8 cellular contexts compared by ENCODE assay signal in the genomic region with DNA sequence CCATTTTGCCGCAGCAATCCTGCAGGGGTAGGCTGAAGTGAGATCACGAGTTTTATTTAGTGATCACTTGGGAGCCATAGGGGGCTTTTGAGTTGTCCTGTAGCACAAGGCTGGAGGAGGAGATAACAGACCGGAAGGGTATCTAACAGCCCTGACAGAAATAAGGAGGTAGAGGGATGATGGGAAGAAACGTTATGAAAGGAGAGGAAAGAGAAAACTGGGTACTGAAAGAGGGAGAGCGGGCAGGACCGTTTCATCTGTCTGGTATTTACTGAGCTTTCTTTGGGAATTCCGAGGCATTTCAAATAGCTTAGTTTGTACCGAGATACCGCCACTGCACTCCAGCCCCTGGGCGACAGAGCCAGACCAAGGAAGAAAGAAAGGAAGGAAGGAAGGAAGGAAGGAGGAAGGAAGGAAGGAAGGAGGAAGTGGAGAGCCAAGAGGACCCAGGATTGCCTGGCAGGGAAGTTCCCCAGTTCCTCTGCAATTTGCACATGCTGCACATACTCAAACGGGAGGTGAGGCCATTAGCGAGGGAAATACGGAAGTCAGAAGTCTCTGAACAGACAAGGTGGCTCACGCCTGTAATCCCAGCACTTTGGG. TPM values are rescaled to one million over a fixed set of nuclear protein-coding genes. Genes with fewer than 3 reads are reported as not detected.
DNase-seq lines count a peak whose midpoint lies in the region; ATAC-seq and TF ChIP-seq lines count a peak whose summit lies in the region.

No MANE protein-coding gene starts in this region.

- H3K4me3 Mint-ChIP-seq in progenitor cell of endocrine pancreas (ENCODE audit: low read depth): peak overlapping the region; percentile 81

- peak overlapping the region; percentile 21 for H3K27ac ChIP-seq in OCI-LY7 (ENCODE audit: low read depth, low read length, poor library complexity, severe bottlenecking)

- H3K27ac Mint-ChIP-seq in progenitor cell of endocrine pancreas: no peak overlapping the region

- peaks cover 6% of the 10 kb centered on the region for H3K4me1 Mint-ChIP-seq in progenitor cell of endocrine pancreas (ENCODE audit: low read depth)

- no peaks in the 10 kb centered on the region for H3K9me3 Mint-ChIP-seq in progenitor cell of endocrine pancreas (ENCODE audit: low read depth)

- no peak for ATAC-seq in HG03095 (IDR thresholded peaks at IDR 0.05; ENCODE audit: unreplicated experiment)

- in situ Hi-C loops in GM13976 (cut with MboI; ENCODE audit: low sequenced_read_pairs, unreplicated experiment): no loop called here

- BruUV-seq in OCI-LY7 (replicated peaks; lab: Mats Ljungman, UMichigan): no TSS peak

- H3K36me3 ChIP-seq in OCI-LY7 (ENCODE audit: insufficient read depth, low read length): peaks cover 33% of the 10 kb centered on the region

- H3K36me3 Mint-ChIP-seq in progenitor cell of endocrine pancreas (ENCODE audit: insufficient read depth): no peaks in the 10 kb centered on the region

- H3K4me1 ChIP-seq in OCI-LY7 (ENCODE audit: insufficient read depth, low read length, poor library complexity, severe bottlenecking): peaks cover 25% of the 10 kb centered on the region

- TF ChIP-seq CTCF in OCI-LY7 (conservative IDR thresholded peaks at IDR 0.05; ENCODE audit: low read length) (no peak), epithelial cell of esophagus (IDR thresholded peaks at IDR 0.05; ENCODE audit: insufficient read depth, low read depth, low read length, missing control alignments) (no peak), progenitor cell of endocrine pancreas (IDR thresholded peaks at IDR 0.05; ENCODE audit: unreplicated experiment) (no peak), GM13976 (IDR thresholded peaks at IDR 0.05; ENCODE audit: borderline replicate concordance, control extremely low read depth, extremely low read depth, insufficient read depth, missing control alignments) (no peak)

- H3K27me3 Mint-ChIP-seq in progenitor cell of endocrine pancreas: peaks cover 10% of the 10 kb centered on the region

- peak overlapping the region; percentile 53 for H3K4me2 ChIP-seq in OCI-LY7 (ENCODE audit: low read length)

- H3K4me3 ChIP-seq in OCI-LY7 (ENCODE audit: low read depth, low read length, poor library complexity, severe bottlenecking) (peak overlapping the region; percentile 74), epithelial cell of esophagus (ENCODE audit: low read length) (peak overlapping the region; percentile 63)

- no peaks in the 10 kb centered on the region for H4K20me1 ChIP-seq in OCI-LY7 (ENCODE audit: insufficient read depth, low read length)

- POLR2A ChIA-PET in OCI-LY7 (lab: Charles Lee): no interaction called here

- H2AFZ ChIP-seq in OCI-LY7 (ENCODE audit: low read length): peak overlapping the region; percentile 42; the same call in 1 of the 2 replicates

- no peaks in the 10 kb centered on the region for H3K79me2 ChIP-seq in OCI-LY7 (ENCODE audit: insufficient read depth, low read depth, low read length)

- intact Hi-C loops in OCI-LY7 (cut with micrococcal nuclease; ENCODE audit: unreplicated experiment): loop anchor here (1.0 to 5.0 kb wide), 4 partner anchors 40 to 88 kb away; partner anchors contain the start of gene PNRC2

- no peaks in the 10 kb centered on the region for H3K9me3 ChIP-seq in OCI-LY7 (ENCODE audit: low read length)

- no peaks in the 10 kb centered on the region for H3K9me2 ChIP-seq in OCI-LY7 (ENCODE audit: insufficient read depth, low read length)

- CTCF ChIA-PET in OCI-LY7 (lab: Charles Lee; ENCODE audit: unreplicated experiment): interaction anchor here (0.5 kb wide), 1 partner anchor 86 kb away, joined by 5 read pairs; no protein-coding TSS in a partner anchor

- DNase-seq in NCI-H1694 treated with DMSO at 0.1 percent for 48 hours (lab: John Stamatoyannopoulos, UW) (peak; percentile 39), NCI-H1694 (lab: John Stamatoyannopoulos, UW) (no peak), OCI-LY7 (ENCODE audit: low spot score) (peak; percentile 31), epithelial cell of esophagus (ENCODE audit: low read depth) (no peak), progenitor cell of endocrine pancreas (ENCODE audit: low spot score, unreplicated experiment) (no peak), GM13976 (ENCODE audit: low spot score) (no peak)
- no peak for DNase-seq in stimulated activated CD4-positive, alpha-beta T cell treated with anti-CD3 and anti-CD28 coated beads, Interleukin-4, amount 100 ng/mL, for 1 hour

RNA-seq across cellular contexts. Expression of gene FUCA1, which starts 0.9 kb away (rescaled TPM):
- total RNA-seq in OCI-LY7 (2014; rRNA removed; shearing (Covaris generic)): 9.1 and 9.3 TPM in 2 replicates
- 9.3 and 9.9 TPM in 2 replicates for total RNA-seq in OCI-LY7 (2022)
- 18.1 and 18.8 TPM in 2 replicates for total RNA-seq in progenitor cell of endocrine pancreas

RNA-seq across cellular contexts. Expression of gene HMGCL, which starts 43.7 kb away (rescaled TPM):
- total RNA-seq in OCI-LY7 (2014; rRNA removed; shearing (Covaris generic)): 9.0 and 13.1 TPM in 2 replicates
- total RNA-seq in OCI-LY7 (2022): 27.4 and 30.7 TPM in 2 replicates
- 30.0 and 30.3 TPM in 2 replicates for total RNA-seq in progenitor cell of endocrine pancreas

RNA-seq across cellular contexts. Expression of gene CNR2, which starts 44.2 kb away (rescaled TPM):
- 11.2 and 14.1 TPM in 2 replicates for total RNA-seq in OCI-LY7 (2014; rRNA removed; shearing (Covaris generic))
- total RNA-seq in OCI-LY7 (2022) (13.2 and 17.0 TPM in 2 replicates), progenitor cell of endocrine pancreas (not detected in 2 replicates)

Comparison
In these comparisons a context has a peak if more than half of its experiments do, and no peak if none do; other contexts are left out.
1. DNase-seq: peak in NCI-H1694 treated with DMSO at 0.1 percent for 48 hours (single experiment) and OCI-LY7 (single experiment); none in NCI-H1694 (single experiment), epithelial cell of esophagus (single experiment), progenitor cell of endocrine pancreas (single experiment), GM13976 (single experiment) and stimulated activated CD4-positive, alpha-beta T cell treated with anti-CD3 and anti-CD28 coated beads, Interleukin-4, amount 100 ng/mL, for 1 hour (single experiment).
2. RNA of gene CNR2, which starts 44.2 kb away (total RNA-seq): 11.2 to 17.0 TPM in OCI-LY7; not detected in progenitor cell of endocrine pancreas; every median in the first group is over 10 times any median in the second.